Comparison of ENCODE assay signal across 8 cellular contexts in the genomic region with DNA sequence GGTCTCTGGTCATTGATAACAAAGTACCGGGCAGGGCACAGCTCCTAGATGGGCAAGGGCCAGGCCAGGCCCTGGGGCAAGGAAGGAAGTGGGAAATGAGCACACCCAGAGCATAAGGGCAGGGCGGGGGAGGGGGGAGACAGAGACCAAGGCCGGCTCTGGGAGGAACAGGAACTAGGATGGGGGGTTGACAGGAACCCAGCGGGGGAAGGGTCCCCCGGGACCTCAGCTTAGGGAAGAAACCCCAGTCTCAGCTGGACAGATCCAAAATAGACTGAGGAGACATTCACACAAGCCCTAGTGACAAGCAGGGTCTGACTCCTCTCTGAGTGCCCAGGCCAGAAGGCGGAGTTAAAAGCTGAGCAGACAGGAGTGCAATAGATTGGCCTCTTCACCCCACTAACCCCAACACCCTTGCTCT. TPM values are rescaled to one million over a fixed set of nuclear protein-coding genes. Genes with fewer than 3 reads are reported as not detected.
DNase-seq lines count a peak whose midpoint lies in the region; ATAC-seq and TF ChIP-seq lines count a peak whose summit lies in the region.

No MANE protein-coding gene starts in this region.

- H3K4me1 ChIP-seq in CD4-positive, alpha-beta memory T cell (ENCODE audit: insufficient read depth, low read length) = peaks cover 59% of the 10 kb centered on the region
- peaks cover 23% of the 10 kb centered on the region for H3K4me1 ChIP-seq in IMR-90 (ENCODE audit: control insufficient read depth, insufficient read depth, low read length)
- H3K4me1 ChIP-seq in esophagus muscularis mucosa = peaks cover 58 to 68% (median 66%) of the 10 kb centered on the region in 4 donors
- H3K4me1 ChIP-seq in mucosa of stomach (ENCODE audit: control insufficient read depth, insufficient read depth, low read length) = peaks cover 37% of the 10 kb centered on the region
- H3K4me1 ChIP-seq in uterus = peaks cover 0 to 10% of the 10 kb centered on the region in 2 donors

- peak overlapping the region; percentile 80 for H3K9ac ChIP-seq in IMR-90 (ENCODE audit: low read depth, low read length)
- peak overlapping the region; percentile 64 for H3K9ac ChIP-seq in mucosa of stomach (ENCODE audit: low read length)

- H2BK15ac ChIP-seq in IMR-90 (ENCODE audit: low read depth, low read length) = peak overlapping the region; percentile 92; the same call in 1 of the 3 replicates

- H3K4me3 ChIP-seq in CD4-positive, alpha-beta memory T cell (ENCODE audit: low read length in 2 of 2) = peak overlapping the region; percentile 86 to 88
- peak overlapping the region; percentile 88 for H3K4me3 ChIP-seq in IMR-90 (ENCODE audit: insufficient read depth, low read depth, low read length)
- peak overlapping the region; percentile 60 to 75 (median 62) for H3K4me3 ChIP-seq in esophagus muscularis mucosa
- peak overlapping the region; percentile 91 for H3K4me3 ChIP-seq in mucosa of stomach (ENCODE audit: low read length)
- H3K4me3 ChIP-seq in uterus = peak overlapping the region; percentile 45 to 55

- TF ChIP-seq CTCF in IMR-90 (conservative IDR thresholded peaks at IDR 0.05; ENCODE audit: low read depth, low read length) (no peak), WTC11 (IDR thresholded peaks at IDR 0.05) (no peak), esophagus muscularis mucosa (IDR thresholded peaks at IDR 0.05) (no peak), uterus (IDR thresholded peaks at IDR 0.05) (no peak)

- peak in 4 of 5 donors; percentile 34 to 71 (median 35) for DNase-seq in CD4-positive, alpha-beta memory T cell
- DNase-seq in IMR-90 (no peak), WTC11 (ENCODE audit: low spot score) (no peak), esophagus muscularis mucosa (ENCODE audit: extremely low spot score) (no peak), uterus (peak; percentile 41 to 61), NCI-H2107 treated with DMSO at 0.1 percent for 48 hours (lab: John Stamatoyannopoulos, UW; ENCODE audit: unreplicated experiment) (no peak)

- no peak for TF ChIP-seq POLR2A in IMR-90 (IDR thresholded peaks at IDR 0.05; ENCODE audit: low read depth, low read length)
- TF ChIP-seq POLR2A in esophagus muscularis mucosa (IDR thresholded peaks at IDR 0.05; ENCODE audit: low read depth) = no peak
- no peak for TF ChIP-seq POLR2A in uterus (IDR thresholded peaks at IDR 0.05)

- peak overlapping the region; percentile 84; the same call in 1 of the 2 replicates for H3K56ac ChIP-seq in IMR-90 (ENCODE audit: extremely low read depth, insufficient read depth, low read length)

- H4K5ac ChIP-seq in IMR-90 (ENCODE audit: low read depth, low read length) = peak overlapping the region; percentile 76

- peak overlapping the region; percentile 99 for H2AK9ac ChIP-seq in IMR-90 (replicated peaks; ENCODE audit: low read depth, low read length, poor library complexity)

- dilution Hi-C loops in IMR-90 (cut with HindIII; ENCODE audit: low sequenced_read_pairs, unreplicated experiment) = no loop called here

- H3K18ac ChIP-seq in IMR-90 (ENCODE audit: low read depth, low read length) = peak overlapping the region; percentile 18

- peak overlapping the region; percentile 89 to 95 (median 93) for H3K4me3 Mint-ChIP-seq in CD4-positive, alpha-beta memory T cell
- H3K4me3 Mint-ChIP-seq in WTC11 = peak overlapping the region; percentile 98

- no peak for TF ChIP-seq RAD21 in IMR-90 (IDR thresholded peaks at IDR 0.05; ENCODE audit: low read length)

- H3K27ac ChIP-seq in CD4-positive, alpha-beta memory T cell (ENCODE audit: low read depth, low read length) = peak overlapping the region; percentile 68
- H3K27ac ChIP-seq in IMR-90 (ENCODE audit: insufficient read depth, low read length) = peak overlapping the region; percentile 85
- H3K27ac ChIP-seq in esophagus muscularis mucosa (replicated peaks in 1 of 4) = peak overlapping the region; percentile 83 to 93 (median 89)
- H3K27ac ChIP-seq in uterus = peak overlapping the region; percentile 88 to 89

- peak overlapping the region; percentile 92 to 99 (median 96) for H3K27ac Mint-ChIP-seq in CD4-positive, alpha-beta memory T cell
- peak overlapping the region; percentile 95; the same call in 1 of the 2 replicates for H3K27ac Mint-ChIP-seq in WTC11

- no peaks in the 10 kb centered on the region for H3K27me3 Mint-ChIP-seq in CD4-positive, alpha-beta memory T cell
- H3K27me3 Mint-ChIP-seq in WTC11 (ENCODE audit: low read depth) = no peaks in the 10 kb centered on the region

- H2BK20ac ChIP-seq in IMR-90 (ENCODE audit: low read depth, low read length) = peak overlapping the region; percentile 57

- 0% methylated on average over 1 of the region's 6 CpGs; no CpG with 5 or more reads in 1 of the 2 experiments for whole genome bisulfite sequencing in IMR-90 (ENCODE audit: extremely low coverage in 2 of 2, insufficient read length in 1 of 2), 2 experiments
- 22% methylated on average over 6 of the region's 6 CpGs for WGBS in esophagus muscularis mucosa

- in situ Hi-C loops in IMR-90 (cut with MboI; ENCODE audit: low sequenced_read_pairs) = loop anchor here (5.0 kb wide), 2 partner anchors 362 to 437 kb away; no protein-coding TSS in a partner anchor

- H2AK5ac ChIP-seq in IMR-90 (ENCODE audit: low read depth, low read length) = peak overlapping the region; percentile 90

- H3K9me3 ChIP-seq in CD4-positive, alpha-beta memory T cell (ENCODE audit: control insufficient read depth in 1 of 2, low read length in 2 of 2) = no peaks in the 10 kb centered on the region
- H3K9me3 ChIP-seq in IMR-90 (ENCODE audit: control insufficient read depth, insufficient read depth, low read length) = no peaks in the 10 kb centered on the region
- H3K9me3 ChIP-seq in esophagus muscularis mucosa = no peaks in the 10 kb centered on the region
- H3K9me3 ChIP-seq in mucosa of stomach (ENCODE audit: control insufficient read depth, low read length) = no peaks in the 10 kb centered on the region
- H3K9me3 ChIP-seq in uterus = no peaks in the 10 kb centered on the region

- H4K91ac ChIP-seq in IMR-90 (ENCODE audit: insufficient read depth, low read depth, low read length) = peak overlapping the region; percentile 94

- POLR2A ChIA-PET in CD4-positive, alpha-beta memory T cell (lab: Charles Lee; ENCODE audit: partially characterized antibody) = interaction anchor here (0.7 to 3.6 kb wide), 6 partner anchors 11 to 699 kb away, joined by 3 to 46 read pairs (median 3); a partner anchor contains a TSS
- POLR2A ChIA-PET in IMR-90 (lab: Charles Lee; ENCODE audit: unreplicated experiment) = no interaction called here
- POLR2A ChIA-PET in WTC11 (lab: Charles Lee) = interaction anchor here (1.0 to 2.0 kb wide), 4 partner anchors 12 to 46 kb away, joined by 3 to 16 read pairs (median 8); a partner anchor contains a TSS

- peak overlapping the region; percentile 91 for H2AFZ ChIP-seq in IMR-90 (replicated peaks; ENCODE audit: low read length, poor library complexity)

- H3K79me1 ChIP-seq in IMR-90 (ENCODE audit: low read depth in 1 of 2, low read length in 2 of 2) = peaks cover 17 to 43% of the 10 kb centered on the region in 2 experiments; a peak in 3 of 4 replicates

- H3K4me1 Mint-ChIP-seq in CD4-positive, alpha-beta memory T cell = peaks cover 42 to 65% (median 50%) of the 10 kb centered on the region in 4 donors
- peaks cover 37% of the 10 kb centered on the region for H3K4me1 Mint-ChIP-seq in WTC11

- peak overlapping the region; percentile 94 for H3K14ac ChIP-seq in IMR-90 (replicated peaks; ENCODE audit: low read depth, low read length)

- ATAC-seq in IMR-90 (ENCODE audit: low read depth) (no peak), WTC11 (no peak), GM19328 (IDR thresholded peaks at IDR 0.05; ENCODE audit: unreplicated experiment) (no peak)

- H3K27me3 ChIP-seq in CD4-positive, alpha-beta memory T cell (ENCODE audit: insufficient read depth, low read length) = no peaks in the 10 kb centered on the region
- H3K27me3 ChIP-seq in IMR-90 (ENCODE audit: control insufficient read depth, insufficient read depth, low read length) (no peaks in the 10 kb centered on the region), esophagus muscularis mucosa (no peaks in the 10 kb centered on the region), mucosa of stomach (ENCODE audit: control insufficient read depth, insufficient read depth, low read length) (no peaks in the 10 kb centered on the region), uterus (no peaks in the 10 kb centered on the region)

- intact Hi-C loops in CD4-positive, alpha-beta memory T cell (cut with micrococcal nuclease) = loop anchor here (5.0 kb wide), 3 partner anchors 532 to 632 kb away; a partner anchor contains a TSS
- intact Hi-C loops in IMR-90 (cut with micrococcal nuclease) = loop anchor here (5.0 kb wide), 2 partner anchors 162 to 487 kb away; no protein-coding TSS in a partner anchor
- intact Hi-C loops in esophagus muscularis mucosa (cut with DNase I) = loop anchor here (5.0 to 10.0 kb wide), 3 partner anchors 47 to 437 kb away; a partner anchor contains a TSS
- intact Hi-C loops in uterus (cut with DNase I; ENCODE audit: low total_unique reads) = loop anchor here (5.0 to 10.0 kb wide), 3 partner anchors 142 to 700 kb away; a partner anchor contains a TSS

- H3K4me2 ChIP-seq in IMR-90 (ENCODE audit: low read depth, low read length) = peak overlapping the region; percentile 98

- H3K4ac ChIP-seq in IMR-90 (ENCODE audit: low read depth, low read length) = peak overlapping the region; percentile 86

- H4K20me1 ChIP-seq in IMR-90 (ENCODE audit: insufficient read depth, low read length) = peaks cover 13% of the 10 kb centered on the region; the same call in 1 of the 2 replicates

- H3K36me3 Mint-ChIP-seq in CD4-positive, alpha-beta memory T cell = peaks cover 0 to 4% of the 10 kb centered on the region in 2 donors
- no peaks in the 10 kb centered on the region for H3K36me3 Mint-ChIP-seq in WTC11

- peak overlapping the region; percentile 73 for H3K23ac ChIP-seq in IMR-90 (ENCODE audit: low read depth, low read length)

- BruUV-seq in IMR-90 (replicated peaks; lab: Mats Ljungman, UMichigan) = no TSS peak

- peak overlapping the region; percentile 76 to 77 for H4K8ac ChIP-seq in IMR-90 (ENCODE audit: low read depth in 2 of 2, low read length in 2 of 2)

- no peaks in the 10 kb centered on the region for H3K36me3 ChIP-seq in CD4-positive, alpha-beta memory T cell (ENCODE audit: insufficient read depth, low read length)
- H3K36me3 ChIP-seq in IMR-90 (ENCODE audit: control insufficient read depth, insufficient read depth, low read length) (no peaks in the 10 kb centered on the region), esophagus muscularis mucosa (no peaks in the 10 kb centered on the region), mucosa of stomach (ENCODE audit: control insufficient read depth, insufficient read depth, low read length) (no peaks in the 10 kb centered on the region), uterus (no peaks in the 10 kb centered on the region)

- CTCF ChIA-PET in CD4-positive, alpha-beta memory T cell (lab: Charles Lee; ENCODE audit: partially characterized antibody) = interaction anchor here (1.8 to 2.2 kb wide), 3 partner anchors 18 to 215 kb away, joined by 4 to 10 read pairs (median 9); a partner anchor contains a TSS
- CTCF ChIA-PET in IMR-90 (lab: Yijun Ruan, JAX) (no interaction called here), WTC11 (lab: Charles Lee) (interaction anchor here (0.5 to 3.4 kb wide), 18 partner anchors 12 to 489 kb away, joined by 3 to 77 read pairs (median 6); a partner anchor contains a TSS)

- H3K9me3 Mint-ChIP-seq in CD4-positive, alpha-beta memory T cell = no peaks in the 10 kb centered on the region
- no peaks in the 10 kb centered on the region for H3K9me3 Mint-ChIP-seq in WTC11

- H2BK120ac ChIP-seq in IMR-90 (ENCODE audit: low read depth, low read length) = peak overlapping the region; percentile 83

- TF ChIP-seq EP300 in esophagus muscularis mucosa (IDR thresholded peaks at IDR 0.05) = no peak

- H2BK5ac ChIP-seq in IMR-90 (ENCODE audit: low read depth, low read length, poor library complexity, severe bottlenecking) = peak overlapping the region; percentile 87

- peaks cover 7% of the 10 kb centered on the region for H3K9me1 ChIP-seq in IMR-90 (ENCODE audit: insufficient read depth, low read length)

RNA-seq across cellular contexts. Expression of a gene that starts 0.7 kb away (rescaled TPM):
- total RNA-seq in CD4-positive, alpha-beta memory T cell = 1 to 10 TPM; 8.6 to 9.1 TPM
- polyA plus RNA-seq in CD4-positive, alpha-beta memory T cell = 10 to 100 TPM in 1 of 2 donors, 1 to 10 TPM in 1; 3.7 to 10.1 TPM
- total RNA-seq in IMR-90 (2012; rRNA removed) (12.0 and 13.3 TPM in 2 replicates), WTC11 (2021) (4.7 to 8.7 TPM (median 5.4 TPM) in 3 replicates), esophagus muscularis mucosa (10 to 100 TPM; 16.2 to 26.4 (median 21.7) TPM), uterus (10 to 100 TPM in 1 of 4 donors, 1 to 10 TPM in 1, under 1 TPM in 2; 0.51 to 14.8 (median 4.1) TPM)
- 37.7 and 40.2 TPM in 2 replicates for polyA plus RNA-seq in IMR-90 (2012; rRNA removed)
- 26.8 and 29.7 TPM in 2 replicates for polyA plus RNA-seq in IMR-90 (2012; cell fraction: cytosol; rRNA removed)
- 47.1 and 62.1 TPM in 2 replicates for polyA plus RNA-seq in IMR-90 (2012; cell fraction: nucleus; rRNA removed; ENCODE audit: low replicate concordance)

RNA-seq across cellular contexts. Expression of a gene that starts 12.0 kb away (rescaled TPM):
- total RNA-seq in CD4-positive, alpha-beta memory T cell = 10 to 100 TPM; 42.9 to 45.3 TPM
- polyA plus RNA-seq in CD4-positive, alpha-beta memory T cell = 100 to 1,000 TPM in 1 of 2 donors, 10 to 100 TPM in 1; 92.4 to 140 TPM
- total RNA-seq in IMR-90 (2012; rRNA removed) = 232 and 250 TPM in 2 replicates
- polyA plus RNA-seq in IMR-90 (2012; rRNA removed) = 177 and 179 TPM in 2 replicates
- 166 and 206 TPM in 2 replicates for polyA plus RNA-seq in IMR-90 (2012; cell fraction: cytosol; rRNA removed)
- polyA plus RNA-seq in IMR-90 (2012; cell fraction: nucleus; rRNA removed; ENCODE audit: low replicate concordance) = 101 and 114 TPM in 2 replicates
- total RNA-seq in WTC11 (2021) = 208 to 214 TPM (median 210 TPM) in 3 replicates
- total RNA-seq in esophagus muscularis mucosa = 100 to 1,000 TPM; 108 to 130 (median 123) TPM
- total RNA-seq in uterus = 100 to 1,000 TPM in 1 of 4 donors, 10 to 100 TPM in 3; 58.4 to 107 (median 63.4) TPM

RNA-seq across cellular contexts. Expression of a gene that starts 18.5 kb away (rescaled TPM):
- 10 to 100 TPM; 23.4 to 29.7 TPM for total RNA-seq in CD4-positive, alpha-beta memory T cell
- polyA plus RNA-seq in CD4-positive, alpha-beta memory T cell = 10 to 100 TPM; 17.9 to 25.2 TPM
- total RNA-seq in IMR-90 (2012; rRNA removed) (8.1 and 9.3 TPM in 2 replicates), WTC11 (2021) (23.8 to 33.3 TPM (median 31.3 TPM) in 3 replicates), esophagus muscularis mucosa (10 to 100 TPM in 2 of 4 donors, 1 to 10 TPM in 2; 9.1 to 12.5 (median 10.1) TPM), uterus (10 to 100 TPM in 3 of 4 donors, 1 to 10 TPM in 1; 2.8 to 21.5 (median 14.6) TPM)
- 17.9 and 18.2 TPM in 2 replicates for polyA plus RNA-seq in IMR-90 (2012; rRNA removed)
- polyA plus RNA-seq in IMR-90 (2012; cell fraction: cytosol; rRNA removed) = 12.1 and 14.7 TPM in 2 replicates
- 44.2 and 48.5 TPM in 2 replicates for polyA plus RNA-seq in IMR-90 (2012; cell fraction: nucleus; rRNA removed; ENCODE audit: low replicate concordance)

RNA-seq across cellular contexts. Expression of a gene that starts 35.2 kb away (rescaled TPM):
- total RNA-seq in CD4-positive, alpha-beta memory T cell = 10 to 100 TPM; 24.0 to 27.9 TPM
- 10 to 100 TPM in 1 of 2 donors, 1 to 10 TPM in 1; 2.9 to 12.5 TPM for polyA plus RNA-seq in CD4-positive, alpha-beta memory T cell
- 13.9 and 16.1 TPM in 2 replicates for total RNA-seq in IMR-90 (2012; rRNA removed)
- 19.3 and 20.4 TPM in 2 replicates for polyA plus RNA-seq in IMR-90 (2012; rRNA removed)
- 7.4 and 21.5 TPM in 2 replicates for polyA plus RNA-seq in IMR-90 (2012; cell fraction: cytosol; rRNA removed)
- 58.3 and 59.6 TPM in 2 replicates for polyA plus RNA-seq in IMR-90 (2012; cell fraction: nucleus; rRNA removed; ENCODE audit: low replicate concordance)
- total RNA-seq in WTC11 (2021) = 80.9 to 108 TPM (median 89.1 TPM) in 3 replicates
- total RNA-seq in esophagus muscularis mucosa = 1 to 10 TPM; 2.2 to 9.4 (median 4.3) TPM
- 10 to 100 TPM in 1 of 4 donors, 1 to 10 TPM in 3; 1.8 to 29.1 (median 8.3) TPM for total RNA-seq in uterus

RNA-seq across cellular contexts. Expression of a gene that starts 42.5 kb away (rescaled TPM):
- 100 to 1,000 TPM; 156 to 157 TPM for total RNA-seq in CD4-positive, alpha-beta memory T cell
- polyA plus RNA-seq in CD4-positive, alpha-beta memory T cell = 100 to 1,000 TPM; 195 to 206 TPM
- total RNA-seq in IMR-90 (2012; rRNA removed) = 492 and 516 TPM in 2 replicates
- 291 and 292 TPM in 2 replicates for polyA plus RNA-seq in IMR-90 (2012; rRNA removed)
- polyA plus RNA-seq in IMR-90 (2012; cell fraction: cytosol; rRNA removed) = 120 and 175 TPM in 2 replicates
- 208 and 316 TPM in 2 replicates for polyA plus RNA-seq in IMR-90 (2012; cell fraction: nucleus; rRNA removed; ENCODE audit: low replicate concordance)
- 305 to 386 TPM (median 329 TPM) in 3 replicates for total RNA-seq in WTC11 (2021)
- 100 to 1,000 TPM; 129 to 185 (median 171) TPM for total RNA-seq in esophagus muscularis mucosa
- total RNA-seq in uterus = 100 to 1,000 TPM in 3 of 4 donors, 10 to 100 TPM in 1; 57.6 to 252 (median 174) TPM

Comparison
In these comparisons a context has a peak if more than half of its experiments do, and no peak if none do; other contexts are left out.
1. DNase-seq: peak in CD4-positive, alpha-beta memory T cell (4 of 5) and uterus (2 of 2); none in IMR-90 (single experiment), WTC11 (single experiment), esophagus muscularis mucosa (single experiment) and NCI-H2107 treated with DMSO at 0.1 percent for 48 hours (single experiment).
2. Peak in every context shown above with its lines, with median percentiles within 50 percentile points of each other: H3K27ac ChIP-seq and H3K4me3 ChIP-seq.